23 cellular contexts compared by ENCODE assay signal in the genomic region with DNA sequence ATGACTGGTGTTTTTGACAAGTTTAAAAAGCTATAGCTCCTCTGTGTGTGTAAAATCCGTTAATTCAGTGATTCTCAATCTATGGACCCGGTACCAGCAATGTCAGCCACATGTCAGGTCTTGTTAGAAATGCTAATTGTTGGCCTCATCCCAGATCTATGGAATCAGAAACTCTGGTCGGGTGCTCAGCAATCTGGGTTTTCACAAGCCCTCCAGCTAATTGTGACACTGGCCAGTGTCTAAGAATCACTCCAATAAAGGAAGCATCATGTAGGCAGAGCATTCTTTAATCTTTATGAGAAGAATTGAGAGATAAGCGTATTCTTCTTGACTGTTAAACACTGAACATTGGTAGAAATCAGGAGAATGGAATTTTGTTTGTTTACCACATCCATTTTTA.
"Had no signal": no experiment of that assay in that cellular context is flagged by ENCODE, and none has a peak within 500 bp of the region (broad histone marks: within the 10 kb centered on the region; RNA-seq: fewer than 3 reads in every experiment).

No MANE protein-coding gene starts in this region.

- H3K4me1 ChIP-seq: esophagus squamous epithelium, foreskin keratinocyte, gastrocnemius medialis, heart right ventricle, left lung, lower lobe of right lung had no signal

- H3K4me1 Mint-ChIP-seq: naive thymus-derived CD4-positive, alpha-beta T cell; natural killer cell had no signal

- DNase-seq: dermis blood vessel endothelial cell; dorsolateral prefrontal cortex; effector CD4-positive, alpha-beta T cell; effector memory CD4-positive, alpha-beta T cell; erythroblast; esophagus squamous epithelium; gastrocnemius medialis; glutamatergic neuron; head of caudate nucleus; heart right ventricle; hippocampal formation; left cardiac atrium; left lung; left ventricle myocardium superior; lower lobe of right lung; mesenchymal stem cell; midbrain; naive thymus-derived CD4-positive, alpha-beta T cell; natural killer cell had no signal

- H3K27ac ChIP-seq: coronary artery, dorsolateral prefrontal cortex, epithelial cell of prostate, esophagus squamous epithelium, foreskin keratinocyte, gastrocnemius medialis, heart right ventricle, left lung, lower lobe of right lung had no signal

- H3K9me3 ChIP-seq: esophagus squamous epithelium, gastrocnemius medialis, left lung, lower lobe of right lung had no signal

- ATAC-seq: esophagus mucosa; foreskin keratinocyte; gastrocnemius medialis; heart right ventricle; left cardiac atrium; left lung; left ventricle myocardium superior; lower lobe of right lung; naive thymus-derived CD4-positive, alpha-beta T cell; natural killer cell had no signal

- H3K36me3 ChIP-seq: esophagus squamous epithelium, gastrocnemius medialis, heart right ventricle, left lung, lower lobe of right lung had no signal

- H3K27ac Mint-ChIP-seq: naive thymus-derived CD4-positive, alpha-beta T cell; natural killer cell had no signal

- H3K36me3 Mint-ChIP-seq: naive thymus-derived CD4-positive, alpha-beta T cell; natural killer cell had no signal

- H3K4me3 ChIP-seq: coronary artery, dorsolateral prefrontal cortex, esophagus squamous epithelium, gastrocnemius medialis, heart right ventricle, left lung, lower lobe of right lung had no signal

- H3K27me3 ChIP-seq: dorsolateral prefrontal cortex, esophagus squamous epithelium, foreskin keratinocyte, gastrocnemius medialis, heart right ventricle, left lung had no signal

- H3K4me3 Mint-ChIP-seq: naive thymus-derived CD4-positive, alpha-beta T cell; natural killer cell had no signal

- H3K27me3 Mint-ChIP-seq: naive thymus-derived CD4-positive, alpha-beta T cell had no signal
